20 cellular contexts compared by ENCODE assay signal in the genomic region with DNA sequence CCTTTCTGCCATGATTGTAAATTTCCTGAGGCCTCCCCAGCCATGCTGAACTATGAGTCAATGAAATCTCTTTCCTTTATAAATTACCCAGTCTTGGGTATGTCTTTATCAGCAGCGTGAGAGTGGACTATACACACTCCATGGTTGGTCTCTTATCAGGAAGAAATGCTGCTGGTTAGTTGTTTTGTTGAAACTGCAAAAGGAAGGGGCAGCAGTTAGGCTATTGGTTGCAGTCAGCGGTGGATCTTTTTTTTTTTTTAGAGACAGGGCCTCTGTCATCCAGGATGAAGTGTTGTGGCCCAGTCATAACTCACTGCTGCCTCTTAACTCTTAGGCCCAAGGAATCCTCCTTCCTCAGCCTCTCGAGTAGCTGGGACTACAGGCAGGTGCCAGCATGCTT.
"Had no signal": no experiment of that assay in that cellular context is flagged by ENCODE, and none has a peak within 500 bp of the region (broad histone marks: within the 10 kb centered on the region; RNA-seq: fewer than 3 reads in every experiment).

No MANE protein-coding gene starts in this region.

- DNase-seq: effector CD4-positive, alpha-beta T cell; endodermal cell; heart left ventricle; left ventricle myocardium inferior; lower lobe of right lung; natural killer cell; nucleus accumbens; ovary; right cardiac atrium; stimulated activated CD4-positive, alpha-beta T cell treated with anti-CD3 and anti-CD28 coated beads, Interleukin-2, amount 100 ng/mL, for 48 hours; stimulated activated naive CD8-positive, alpha-beta T cell treated with anti-CD3 and anti-CD28 coated beads, Interleukin-15, Interleukin-2, amounts not matched to agents 100 U/mL and 50 U/mL, for 24 hours; thyroid gland had no signal

- H3K27me3 ChIP-seq: heart left ventricle, neural progenitor cell, ovary, suprapubic skin, thyroid gland had no signal

- H3K36me3 ChIP-seq: lower lobe of right lung, neural progenitor cell, ovary, thyroid gland had no signal

- H3K4me3 ChIP-seq: coronary artery, heart left ventricle, left ventricle myocardium inferior, lower lobe of right lung, neural progenitor cell, ovary, smooth muscle cell, suprapubic skin, thyroid gland had no signal

- H3K4me2 ChIP-seq: neural progenitor cell, smooth muscle cell had no signal

- H3K27ac Mint-ChIP-seq: endodermal cell, memory B cell, mesothelial cell of epicardium, natural killer cell, neural progenitor cell, type B pancreatic cell had no signal

- H3K36me3 Mint-ChIP-seq: natural killer cell had no signal

- H3K27ac ChIP-seq: coronary artery, heart left ventricle, left ventricle myocardium inferior, lower lobe of right lung, neural progenitor cell, ovary, suprapubic skin, thyroid gland had no signal

- H3K9me3 ChIP-seq: heart left ventricle, left ventricle myocardium inferior, lower lobe of right lung, ovary, suprapubic skin, thyroid gland had no signal

- H3K4me3 Mint-ChIP-seq: endodermal cell, memory B cell, mesothelial cell of epicardium, natural killer cell, neural progenitor cell, type B pancreatic cell had no signal

- H2AFZ ChIP-seq: neural progenitor cell had no signal

- ATAC-seq: esophagus mucosa; heart left ventricle; lower lobe of right lung; natural killer cell; right cardiac atrium; stimulated activated naive CD8-positive, alpha-beta T cell treated with anti-CD3 and anti-CD28 coated beads, Interleukin-15, Interleukin-2, amounts not matched to agents 100 U/mL and 50 U/mL, for 24 hours had no signal

- H3K27me3 Mint-ChIP-seq: memory B cell, type B pancreatic cell had no signal

- H3K9me3 Mint-ChIP-seq: endodermal cell, natural killer cell had no signal
